Comparison of ENCODE assay signal across 24 cellular contexts in genomic region chr12:38151991-38152700, GRCh38.
A peak's percentile ranks its signal among the peaks of the same experiment; 100 is the strongest.
DNase-seq lines count a peak whose midpoint lies in the region; ATAC-seq and TF ChIP-seq lines count a peak whose summit lies in the region.
"Had no signal": no experiment of that assay in that cellular context is flagged by ENCODE, and none has a peak within 500 bp of the region (broad histone marks: within the 10 kb centered on the region; RNA-seq: fewer than 3 reads in every experiment).

No MANE protein-coding gene starts in this region.

- peaks cover 9% of the 10 kb centered on the region for H3K9me3 Mint-ChIP-seq in activated CD8-positive, alpha-beta memory T cell treated with anti-CD3 and anti-CD28 coated beads, Interleukin-2, amount 10 ng/mL, durations not matched to agents 7 days and 5 days (ENCODE audit: low read depth)
- H3K9me3 Mint-ChIP-seq: CD4-positive, alpha-beta T cell had no signal

- CTCF ChIA-PET in activated CD8-positive, alpha-beta memory T cell treated with anti-CD3 and anti-CD28 coated beads, Interleukin-2, amount 10 ng/mL, durations not matched to agents 7 days and 5 days (lab: Charles Lee) = no interaction called here

- H3K4me3 Mint-ChIP-seq in activated CD8-positive, alpha-beta memory T cell treated with anti-CD3 and anti-CD28 coated beads, Interleukin-2, amount 10 ng/mL, durations not matched to agents 7 days and 5 days = no peak overlapping the region
- H3K4me3 Mint-ChIP-seq: CD14-positive monocyte; CD4-positive, alpha-beta T cell; CD8-positive, alpha-beta memory T cell; GM23338; HFFc6 had no signal

- H3K36me3 ChIP-seq in esophagus muscularis mucosa = no peaks in the 10 kb centered on the region
- H3K36me3 ChIP-seq: BE2C; BLaER1 treated with 17β-estradiol and CSF1 and Interleukin-3, amounts not matched to agents 10 nM and 100 nM; HAP-1 had no signal

- H3K27me3 Mint-ChIP-seq in activated CD8-positive, alpha-beta memory T cell treated with anti-CD3 and anti-CD28 coated beads, Interleukin-2, amount 10 ng/mL, durations not matched to agents 7 days and 5 days = no peaks in the 10 kb centered on the region
- H3K27me3 Mint-ChIP-seq: CD4-positive, alpha-beta T cell had no signal

- H3K4me1 ChIP-seq in right cardiac atrium (ENCODE audit: control insufficient read depth, insufficient read depth, low read length) (no peaks in the 10 kb centered on the region), esophagus muscularis mucosa (no peaks in the 10 kb centered on the region)
- H3K4me1 ChIP-seq: BE2C; BLaER1 treated with 17β-estradiol and CSF1 and Interleukin-3, amounts not matched to agents 10 nM and 100 nM; HAP-1 had no signal

- TF ChIP-seq EP300 in esophagus muscularis mucosa (IDR thresholded peaks at IDR 0.05) = no peak

- no peak overlapping the region for H3K27ac Mint-ChIP-seq in activated CD8-positive, alpha-beta memory T cell treated with anti-CD3 and anti-CD28 coated beads, Interleukin-2, amount 10 ng/mL, durations not matched to agents 7 days and 5 days
- H3K27ac Mint-ChIP-seq: CD14-positive monocyte; CD4-positive, alpha-beta T cell; CD8-positive, alpha-beta memory T cell; GM23338; HFFc6 had no signal

- no peak overlapping the region for H3K4me3 ChIP-seq in right cardiac atrium (ENCODE audit: low read length)
- no peak overlapping the region for H3K4me3 ChIP-seq in esophagus muscularis mucosa
- H3K4me3 ChIP-seq: A549; BLaER1 treated with 17β-estradiol and CSF1 and Interleukin-3, amounts not matched to agents 10 nM and 100 nM; GM12878; GM23338; HAP-1 had no signal

- H3K27ac ChIP-seq in right cardiac atrium (ENCODE audit: low read length) (no peak overlapping the region), esophagus muscularis mucosa (replicated peaks in 1 of 4) (no peak overlapping the region)
- H3K27ac ChIP-seq: A549; BLaER1 treated with 17β-estradiol and CSF1 and Interleukin-3, amounts not matched to agents 10 nM and 100 nM had no signal

- TF ChIP-seq CTCF in esophagus muscularis mucosa (IDR thresholded peaks at IDR 0.05) = no peak

- TF ChIP-seq POLR2A in esophagus muscularis mucosa (IDR thresholded peaks at IDR 0.05; ENCODE audit: low read depth) = no peak

- intact Hi-C loops in right cardiac atrium (cut with DNase I) (no loop called here), left cardiac atrium (cut with DNase I) (no loop called here), esophagus muscularis mucosa (cut with DNase I) (no loop called here)

- H3K4me1 Mint-ChIP-seq in activated CD8-positive, alpha-beta memory T cell treated with anti-CD3 and anti-CD28 coated beads, Interleukin-2, amount 10 ng/mL, durations not matched to agents 7 days and 5 days = no peaks in the 10 kb centered on the region
- H3K4me1 Mint-ChIP-seq: CD14-positive monocyte; CD8-positive, alpha-beta memory T cell; GM23338 had no signal

- DNase-seq in activated CD8-positive, alpha-beta memory T cell treated with anti-CD3 and anti-CD28 coated beads for 24 hours = peak; percentile 40
- no peak for DNase-seq in activated CD8-positive, alpha-beta memory T cell treated with anti-CD3 and anti-CD28 coated beads, Interleukin-2, amount 10 ng/mL, durations not matched to agents 7 days and 5 days
- DNase-seq in right cardiac atrium (peak in 2 of 3 donors; percentile 37 to 62), left cardiac atrium (no peak), esophagus muscularis mucosa (ENCODE audit: extremely low spot score) (peak; percentile 53), SK-N-DZ (ENCODE audit: low spot score) (no peak)
- DNase-seq: 8988T; ACHN; AML-193; BE2C; CD4-positive, alpha-beta T cell; CD8-positive, alpha-beta memory T cell; DMS 273 treated with DMSO at 0.1 percent for 48 hours; DMS79; EL; GDM1; HFFc6 had no signal

- H3K9me3 ChIP-seq in right cardiac atrium (ENCODE audit: control insufficient read depth, low read length) (no peaks in the 10 kb centered on the region), esophagus muscularis mucosa (peaks cover 0 to 5% (median under 1%) of the 10 kb centered on the region in 4 donors)
- H3K9me3 ChIP-seq: BE2C, HAP-1 had no signal

- ATAC-seq in activated CD8-positive, alpha-beta memory T cell treated with anti-CD3 and anti-CD28 coated beads, Interleukin-2, amount 10 ng/mL, durations not matched to agents 7 days and 5 days = no peak
- ATAC-seq in right cardiac atrium (no peak), left cardiac atrium (no peak), HG03159 (IDR thresholded peaks at IDR 0.05; ENCODE audit: unreplicated experiment) (no peak)
- ATAC-seq: A549, GM12878, GM23338 had no signal

- no peaks in the 10 kb centered on the region for H3K36me3 Mint-ChIP-seq in activated CD8-positive, alpha-beta memory T cell treated with anti-CD3 and anti-CD28 coated beads, Interleukin-2, amount 10 ng/mL, durations not matched to agents 7 days and 5 days
- H3K36me3 Mint-ChIP-seq: CD14-positive monocyte; CD8-positive, alpha-beta memory T cell had no signal

- WGBS in right cardiac atrium = 81% methylated on average over 39 of the region's 39 CpGs
- 83% methylated on average over 37 of the region's 39 CpGs for WGBS in esophagus muscularis mucosa

- H3K27me3 ChIP-seq in right cardiac atrium (ENCODE audit: control insufficient read depth, insufficient read depth) = no peaks in the 10 kb centered on the region
- peaks cover 0 to 15% (median 0%) of the 10 kb centered on the region in 4 donors for H3K27me3 ChIP-seq in esophagus muscularis mucosa
- H3K27me3 ChIP-seq: BLaER1 treated with 17β-estradiol and CSF1 and Interleukin-3, amounts not matched to agents 10 nM and 100 nM had no signal

Comparison
In these comparisons a context has a peak if more than half of its experiments do, and no peak if none do; other contexts are left out.
1. DNase-seq: peak in activated CD8-positive, alpha-beta memory T cell treated with anti-CD3 and anti-CD28 coated beads for 24 hours (single experiment), right cardiac atrium (2 of 3) and esophagus muscularis mucosa (single experiment); none in activated CD8-positive, alpha-beta memory T cell treated with anti-CD3 and anti-CD28 coated beads, Interleukin-2, amount 10 ng/mL, durations not matched to agents 7 days and 5 days (single experiment), left cardiac atrium (single experiment) and SK-N-DZ (single experiment).